1 cellular context compared by ENCODE assay signal in the genomic region with DNA sequence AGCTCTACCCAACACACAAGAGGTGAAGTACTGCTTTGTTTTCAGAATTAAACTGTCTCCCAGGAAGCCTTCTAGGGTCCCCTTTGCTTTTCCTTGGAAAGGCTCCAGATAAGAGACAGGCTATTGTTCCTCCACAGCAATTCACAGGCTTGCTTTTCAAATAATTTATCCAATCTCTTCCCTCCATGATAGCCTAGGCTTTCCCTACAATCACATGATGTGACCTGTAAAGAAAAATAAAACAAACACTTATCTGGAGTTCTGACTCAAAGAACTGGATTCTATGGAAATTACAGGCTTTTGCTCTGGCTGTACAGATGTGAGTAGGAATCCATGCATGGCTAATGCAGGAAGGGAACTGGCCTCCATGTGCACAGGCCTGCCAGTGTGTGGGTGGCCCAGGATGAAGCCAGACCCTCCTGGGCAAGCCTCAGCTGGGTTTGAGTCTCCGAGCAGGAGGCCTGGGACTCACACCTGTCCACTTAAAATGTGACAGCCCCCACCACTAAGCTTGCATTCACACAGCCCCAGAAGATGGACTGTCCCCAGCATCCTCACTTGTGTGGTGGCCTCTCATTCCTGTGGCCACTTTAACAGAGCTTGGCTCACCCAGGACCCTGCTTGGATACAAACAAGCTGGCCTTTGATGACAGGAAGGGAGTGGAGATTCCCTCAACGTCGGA.
TF ChIP-seq lines count a peak whose summit lies in the region.

No MANE protein-coding gene starts in this region.

TF ChIP-seq in WTC11, 78 proteins besides CTCF, POLR2A, EP300 and RAD21 (continued from another document):
- no peak for TF ChIP-seq ZBTB43 (CRISPR knock-in tag; IDR thresholded peaks at IDR 0.05)
- no peak for TF ChIP-seq ETV6 (CRISPR knock-in tag; IDR thresholded peaks at IDR 0.05)
